10 cellular contexts compared by ENCODE assay signal in genomic region chr22:40332319-40332781, GRCh38. TPM values are rescaled to one million over a fixed set of nuclear protein-coding genes. Genes with fewer than 3 reads are reported as not detected.
DNase-seq lines count a peak whose midpoint lies in the region; ATAC-seq and TF ChIP-seq lines count a peak whose summit lies in the region.
"Had no signal": no experiment of that assay in that cellular context is flagged by ENCODE, and none has a peak within 500 bp of the region (broad histone marks: within the 10 kb centered on the region; RNA-seq: fewer than 3 reads in every experiment).

No MANE protein-coding gene starts in this region.

- TF ChIP-seq CTCF in glutamatergic neuron (IDR thresholded peaks at IDR 0.05; ENCODE audit: partially characterized antibody, unreplicated experiment) = no peak

- peak overlapping the region; percentile 51 for H3K4me3 Mint-ChIP-seq in activated T-cell treated with anti-CD3 and anti-CD28 coated beads, Interleukin-2, amount 50 U/mL, for 24 hours
- no peak overlapping the region for H3K4me3 Mint-ChIP-seq in glutamatergic neuron (ENCODE audit: unreplicated experiment)
- peak overlapping the region; percentile 77 to 78 for H3K4me3 Mint-ChIP-seq in stimulated activated naive CD8-positive, alpha-beta T cell treated with anti-CD3 and anti-CD28 coated beads, Interleukin-15, amount 100 ng/mL, for 72 hours

- H3K27ac Mint-ChIP-seq in activated T-cell treated with anti-CD3 and anti-CD28 coated beads, Interleukin-2, amount 50 U/mL, for 24 hours = peak overlapping the region; percentile 79
- H3K27ac Mint-ChIP-seq in glutamatergic neuron (ENCODE audit: unreplicated experiment) = peak overlapping the region; percentile 35
- H3K27ac Mint-ChIP-seq in stimulated activated naive CD8-positive, alpha-beta T cell treated with anti-CD3 and anti-CD28 coated beads, Interleukin-15, amount 100 ng/mL, for 72 hours = peak overlapping the region; percentile 88 to 90

- no peak for DNase-seq in activated T-cell treated with anti-CD3 and anti-CD28 coated beads, Interleukin-2, amount 50 U/mL, for 24 hours
- no peak for DNase-seq in activated T-cell treated with anti-CD3 and anti-CD28 coated beads, Interleukin-2, amount 50 U/mL, for 48 hours
- peak; percentile 0 for DNase-seq in amniotic stem cell (lab: John Stamatoyannopoulos, UW)
- DNase-seq in glutamatergic neuron = no peak
- DNase-seq in stimulated activated naive CD8-positive, alpha-beta T cell treated with anti-CD3 and anti-CD28 coated beads, Interleukin-15, amount 100 ng/mL, for 72 hours = no peak
- no peak for DNase-seq in AG08395 (ENCODE audit: low spot score)
- no peak for DNase-seq in NCI-H748 (lab: John Stamatoyannopoulos, UW; ENCODE audit: unreplicated experiment)
- DNase-seq: NCI-H1436, stomach had no signal

- ATAC-seq in stimulated activated naive CD8-positive, alpha-beta T cell treated with anti-CD3 and anti-CD28 coated beads, Interleukin-15, amount 100 ng/mL, for 72 hours = peak; percentile 61
- no peak for ATAC-seq in GM21825 (IDR thresholded peaks at IDR 0.05; ENCODE audit: unreplicated experiment)

- H3K9me3 Mint-ChIP-seq in activated T-cell treated with anti-CD3 and anti-CD28 coated beads, Interleukin-2, amount 50 U/mL, for 24 hours = no peaks in the 10 kb centered on the region
- H3K9me3 Mint-ChIP-seq in glutamatergic neuron (ENCODE audit: unreplicated experiment) = peaks cover 6% of the 10 kb centered on the region
- no peaks in the 10 kb centered on the region for H3K9me3 Mint-ChIP-seq in stimulated activated naive CD8-positive, alpha-beta T cell treated with anti-CD3 and anti-CD28 coated beads, Interleukin-15, amount 100 ng/mL, for 72 hours

- H3K36me3 Mint-ChIP-seq in activated T-cell treated with anti-CD3 and anti-CD28 coated beads, Interleukin-2, amount 50 U/mL, for 24 hours (ENCODE audit: low read depth) = peaks cover 7% of the 10 kb centered on the region
- H3K36me3 Mint-ChIP-seq in glutamatergic neuron (ENCODE audit: unreplicated experiment) = no peaks in the 10 kb centered on the region

- H3K27me3 Mint-ChIP-seq in activated T-cell treated with anti-CD3 and anti-CD28 coated beads, Interleukin-2, amount 50 U/mL, for 24 hours = no peaks in the 10 kb centered on the region
- peaks cover 5% of the 10 kb centered on the region for H3K27me3 Mint-ChIP-seq in glutamatergic neuron (ENCODE audit: unreplicated experiment)
- H3K27me3 Mint-ChIP-seq in stimulated activated naive CD8-positive, alpha-beta T cell treated with anti-CD3 and anti-CD28 coated beads, Interleukin-15, amount 100 ng/mL, for 72 hours = no peaks in the 10 kb centered on the region

- H3K4me1 Mint-ChIP-seq in activated T-cell treated with anti-CD3 and anti-CD28 coated beads, Interleukin-2, amount 50 U/mL, for 24 hours (ENCODE audit: low read depth) = peaks cover 91% of the 10 kb centered on the region
- peaks cover 32% of the 10 kb centered on the region for H3K4me1 Mint-ChIP-seq in glutamatergic neuron (ENCODE audit: low read depth, unreplicated experiment)
- H3K4me1 Mint-ChIP-seq in stimulated activated naive CD8-positive, alpha-beta T cell treated with anti-CD3 and anti-CD28 coated beads, Interleukin-15, amount 100 ng/mL, for 72 hours = peaks cover 92% of the 10 kb centered on the region

RNA-seq across cellular contexts. Expression of gene ADSL, which starts 13.9 kb away (rescaled TPM):
- total RNA-seq in glutamatergic neuron (ENCODE audit: unreplicated experiment) = 62.3 TPM

RNA-seq across cellular contexts. Expression of gene SGSM3, which starts 38.0 kb away (rescaled TPM):
- total RNA-seq in glutamatergic neuron (ENCODE audit: unreplicated experiment) = 105 TPM

Comparison
In these comparisons a context has a peak if more than half of its experiments do, and no peak if none do; other contexts are left out.
1. H3K27ac Mint-ChIP-seq: peak in every context shown above with its lines; median percentile 89 in stimulated activated naive CD8-positive, alpha-beta T cell treated with anti-CD3 and anti-CD28 coated beads, Interleukin-15, amount 100 ng/mL, for 72 hours; 79 in activated T-cell treated with anti-CD3 and anti-CD28 coated beads, Interleukin-2, amount 50 U/mL, for 24 hours; 35 in glutamatergic neuron.